ENCODE assay signal across 9 cellular contexts in genomic region chr7:105268056-105268455, GRCh38.
DNase-seq lines count a peak whose midpoint lies in the region; ATAC-seq and TF ChIP-seq lines count a peak whose summit lies in the region.
"Had no signal": no experiment of that assay in that cellular context is flagged by ENCODE, and none has a peak within 500 bp of the region (broad histone marks: within the 10 kb centered on the region; RNA-seq: fewer than 3 reads in every experiment).

No MANE protein-coding gene starts in this region.

- CTCF ChIA-PET in Caco-2 (lab: Charles Lee): no interaction called here

- H3K36me3 ChIP-seq in BLaER1 (no peaks in the 10 kb centered on the region), skeletal muscle satellite cell (ENCODE audit: insufficient read depth, low read length) (no peaks in the 10 kb centered on the region), Caco-2 (ENCODE audit: control insufficient read depth, insufficient read depth, low read length) (no peaks in the 10 kb centered on the region)

- no peaks in the 10 kb centered on the region for H3K9me3 ChIP-seq in BLaER1
- no peaks in the 10 kb centered on the region for H3K9me3 ChIP-seq in skeletal muscle satellite cell (replicated peaks; ENCODE audit: low read length)
- no peaks in the 10 kb centered on the region for H3K9me3 ChIP-seq in Caco-2

- H3K36me3 Mint-ChIP-seq in HFFc6 (ENCODE audit: low read depth) (no peaks in the 10 kb centered on the region), Caco-2 (ENCODE audit: insufficient read depth, unreplicated experiment) (no peaks in the 10 kb centered on the region)
- H3K36me3 Mint-ChIP-seq in T-helper 1 cell treated with Interleukin-12 subunit alpha and Interleukin-12 subunit beta and Interleukin-4 antibody, amounts not matched to agents 30 μg/mL and 1 μg/mL, for 36 hours (ENCODE audit: low read depth): peaks cover 5% of the 10 kb centered on the region

- no peaks in the 10 kb centered on the region; the same call in 1 of the 2 replicates for H3K27me3 Mint-ChIP-seq in HFFc6 (ENCODE audit: insufficient read depth)
- H3K27me3 Mint-ChIP-seq in T-helper 1 cell treated with Interleukin-12 subunit alpha and Interleukin-12 subunit beta and Interleukin-4 antibody, amounts not matched to agents 30 μg/mL and 1 μg/mL, for 36 hours (ENCODE audit: low read depth): no peaks in the 10 kb centered on the region
- no peaks in the 10 kb centered on the region for H3K27me3 Mint-ChIP-seq in Caco-2 (ENCODE audit: insufficient read depth, unreplicated experiment)
- H3K27me3 Mint-ChIP-seq: memory B cell had no signal

- ATAC-seq in GM18498 (IDR thresholded peaks at IDR 0.05; ENCODE audit: unreplicated experiment): no peak

- no TSS peak for BruUV-seq in Caco-2 (replicated peaks; lab: Mats Ljungman, UMichigan)

- peak; percentile 46; the same call in 1 of the 2 replicates for TF ChIP-seq CTCF in HFFc6 (IDR thresholded peaks at IDR 0.05)
- TF ChIP-seq CTCF in fibroblast of villous mesenchyme (IDR thresholded peaks at IDR 0.05; ENCODE audit: insufficient read depth, low read depth, low read length): no peak
- TF ChIP-seq CTCF in Caco-2 (IDR thresholded peaks at IDR 0.05; ENCODE audit: insufficient read depth in 1 of 2, low read depth in 1 of 2, low read length in 1 of 2, severe bottlenecking in 1 of 2, unreplicated experiment in 1 of 2): no peak

- DNase-seq in HFFc6: peak; percentile 85
- peak; percentile 67 for DNase-seq in fibroblast of villous mesenchyme (ENCODE audit: low read depth)
- DNase-seq in islet precursor cell: no peak
- no peak for DNase-seq in Caco-2

- H3K9me3 Mint-ChIP-seq in HFFc6: no peaks in the 10 kb centered on the region
- no peaks in the 10 kb centered on the region for H3K9me3 Mint-ChIP-seq in T-helper 1 cell treated with Interleukin-12 subunit alpha and Interleukin-12 subunit beta and Interleukin-4 antibody, amounts not matched to agents 30 μg/mL and 1 μg/mL, for 36 hours
- H3K9me3 Mint-ChIP-seq in Caco-2 (ENCODE audit: unreplicated experiment): no peaks in the 10 kb centered on the region
- H3K9me3 Mint-ChIP-seq: memory B cell had no signal

- intact Hi-C loops in Caco-2 (cut with micrococcal nuclease; ENCODE audit: unreplicated experiment): no loop called here

- H3K27ac Mint-ChIP-seq in HFFc6 (peak overlapping the region; percentile 82), Caco-2 (ENCODE audit: unreplicated experiment) (no peak overlapping the region)
- H3K27ac Mint-ChIP-seq in T-helper 1 cell treated with Interleukin-12 subunit alpha and Interleukin-12 subunit beta and Interleukin-4 antibody, amounts not matched to agents 30 μg/mL and 1 μg/mL, for 36 hours: peak overlapping the region; percentile 43

- H3K4me1 ChIP-seq in BLaER1 (peaks cover 32% of the 10 kb centered on the region), skeletal muscle satellite cell (ENCODE audit: control insufficient read depth, insufficient read depth, low read length) (peaks cover 26% of the 10 kb centered on the region), Caco-2 (peaks cover 10% of the 10 kb centered on the region)

- POLR2A ChIA-PET in Caco-2 (lab: Charles Lee): no interaction called here

- H4K20me1 ChIP-seq in BLaER1: peaks cover 38% of the 10 kb centered on the region

- peak overlapping the region; percentile 53 for H3K4me3 ChIP-seq in BLaER1
- H3K4me3 ChIP-seq in fibroblast of villous mesenchyme (ENCODE audit: low read depth, low read length): peak overlapping the region; percentile 57
- H3K4me3 ChIP-seq in skeletal muscle satellite cell (ENCODE audit: low read length): peak overlapping the region; percentile 66
- no peak overlapping the region; the same call in 1 of the 2 replicates for H3K4me3 ChIP-seq in Caco-2 (ENCODE audit: low read depth, low read length)

- H3K4me2 ChIP-seq in BLaER1: peak overlapping the region; percentile 73
- peak overlapping the region; percentile 82 for H3K4me2 ChIP-seq in skeletal muscle satellite cell (ENCODE audit: low read length)

- H3K4me1 Mint-ChIP-seq in HFFc6 (ENCODE audit: low read depth) (peaks cover 45% of the 10 kb centered on the region), Caco-2 (ENCODE audit: low read depth, unreplicated experiment) (peaks cover 7% of the 10 kb centered on the region)
- H3K4me1 Mint-ChIP-seq in T-helper 1 cell treated with Interleukin-12 subunit alpha and Interleukin-12 subunit beta and Interleukin-4 antibody, amounts not matched to agents 30 μg/mL and 1 μg/mL, for 36 hours (ENCODE audit: low read depth): peaks cover 31% of the 10 kb centered on the region

- peak overlapping the region; percentile 87 for H3K4me3 Mint-ChIP-seq in HFFc6
- H3K4me3 Mint-ChIP-seq in T-helper 1 cell treated with Interleukin-12 subunit alpha and Interleukin-12 subunit beta and Interleukin-4 antibody, amounts not matched to agents 30 μg/mL and 1 μg/mL, for 36 hours: peak overlapping the region; percentile 73
- no peak overlapping the region for H3K4me3 Mint-ChIP-seq in Caco-2 (ENCODE audit: unreplicated experiment)

- H3K27me3 ChIP-seq in BLaER1: no peaks in the 10 kb centered on the region
- no peaks in the 10 kb centered on the region for H3K27me3 ChIP-seq in skeletal muscle satellite cell (ENCODE audit: control insufficient read depth, insufficient read depth, low read length)
- H3K27me3 ChIP-seq in Caco-2 (replicated peaks; ENCODE audit: control insufficient read depth, insufficient read depth, low read length): no peaks in the 10 kb centered on the region

- H3K27ac ChIP-seq in BLaER1: no peak overlapping the region

- H3K9ac ChIP-seq in BLaER1: 0 out of 2 replicates have a peak overlapping the region, but pooled peaks have one; percentile 72
- H3K9ac ChIP-seq in skeletal muscle satellite cell (ENCODE audit: low read depth, low read length): peak overlapping the region; percentile 79

Comparison
In these comparisons a context has a peak if more than half of its experiments do, and no peak if none do; other contexts are left out.
1. DNase-seq: peak in HFFc6 (single experiment) and fibroblast of villous mesenchyme (single experiment); none in islet precursor cell (single experiment) and Caco-2 (0 of 2).